Comparison of ENCODE assay signal across 24 cellular contexts in genomic region chr7:16721541-16721940, GRCh38. TPM values are rescaled to one million over a fixed set of nuclear protein-coding genes. Genes with fewer than 3 reads are reported as not detected.
A peak's percentile ranks its signal among the peaks of the same experiment; 100 is the strongest.
DNase-seq lines count a peak whose midpoint lies in the region; ATAC-seq lines count a peak whose summit lies in the region.
"Had no signal": no experiment of that assay in that cellular context is flagged by ENCODE, and none has a peak within 500 bp of the region (broad histone marks: within the 10 kb centered on the region; RNA-seq: fewer than 3 reads in every experiment).

No MANE protein-coding gene starts in this region.

- POLR2A ChIA-PET in activated CD4-positive, alpha-beta T cell treated with anti-CD3 and anti-CD28 coated beads for 36 hours (lab: Charles Lee) = no interaction called here

- ATAC-seq in activated CD4-positive, alpha-beta T cell treated with anti-CD3 and anti-CD28 coated beads for 36 hours = no peak
- ATAC-seq in activated naive CD8-positive, alpha-beta T cell treated with anti-CD3 and anti-CD28 coated beads, Interleukin-2, amount 50 U/mL, for 24 hours = peak; percentile 43
- ATAC-seq in HG03139 (IDR thresholded peaks at IDR 0.05; ENCODE audit: unreplicated experiment) (no peak), GM18868 (IDR thresholded peaks at IDR 0.05; ENCODE audit: unreplicated experiment) (no peak)
- ATAC-seq: CD8-positive, alpha-beta T cell had no signal

- no peaks in the 10 kb centered on the region for H3K9me3 Mint-ChIP-seq in activated CD4-positive, alpha-beta T cell treated with anti-CD3 and anti-CD28 coated beads for 36 hours (ENCODE audit: low read depth)
- H3K9me3 Mint-ChIP-seq in activated naive CD8-positive, alpha-beta T cell treated with anti-CD3 and anti-CD28 coated beads, Interleukin-2, amount 50 U/mL, for 24 hours = no peaks in the 10 kb centered on the region
- H3K9me3 Mint-ChIP-seq: CD8-positive, alpha-beta T cell; HFFc6 had no signal

- DNase-seq in activated CD4-positive, alpha-beta T cell treated with anti-CD3 and anti-CD28 coated beads for 36 hours = peak; percentile 13
- DNase-seq in activated CD4-positive, alpha-beta T cell treated with anti-CD3 and anti-CD28 coated beads for 48 hours = no peak
- DNase-seq in stimulated activated CD4-positive, alpha-beta T cell treated with anti-CD3 and anti-CD28 coated beads, Interleukin-12 subunit alpha, Interleukin-12 subunit beta, amount 100 ng/mL, for 4 hours = peak; percentile 8
- no peak for DNase-seq in stimulated activated CD4-positive, alpha-beta T cell treated with anti-CD3 and anti-CD28 coated beads, Interleukin-4, amount 100 ng/mL, for 1 hour
- DNase-seq in activated naive CD8-positive, alpha-beta T cell treated with anti-CD3 and anti-CD28 coated beads, Interleukin-2, amount 50 U/mL, for 24 hours = no peak
- DNase-seq in stimulated activated CD4-positive, alpha-beta T cell treated with anti-CD3 and anti-CD28 coated beads, Interleukin-2, amount 100 ng/mL, for 4 hours (ENCODE audit: low read depth) = peak; percentile 9
- DNase-seq: Caco-2; CD8-positive, alpha-beta T cell; GM23248; HFFc6; IMR-90; MM.1S; NCI-H1048; NCI-H1417; NCI-H1694; NCI-H2029 treated with DMSO at 0.1 percent for 48 hours; NCI-H2227 treated with DMSO at 0.1 percent for 48 hours; NCI-H510A; NCI-H69; Peyer's patch; SHP77 treated with DMSO at 0.1 percent for 48 hours had no signal

- CTCF ChIA-PET in activated CD4-positive, alpha-beta T cell treated with anti-CD3 and anti-CD28 coated beads for 36 hours (lab: Charles Lee) = no interaction called here

- H3K27me3 Mint-ChIP-seq in activated CD4-positive, alpha-beta T cell treated with anti-CD3 and anti-CD28 coated beads for 36 hours = no peaks in the 10 kb centered on the region
- no peaks in the 10 kb centered on the region for H3K27me3 Mint-ChIP-seq in activated naive CD8-positive, alpha-beta T cell treated with anti-CD3 and anti-CD28 coated beads, Interleukin-2, amount 50 U/mL, for 24 hours
- H3K27me3 Mint-ChIP-seq: B cell had no signal

- H3K4me3 Mint-ChIP-seq in activated CD4-positive, alpha-beta T cell treated with anti-CD3 and anti-CD28 coated beads for 36 hours = no peak overlapping the region
- no peak overlapping the region for H3K4me3 Mint-ChIP-seq in activated naive CD8-positive, alpha-beta T cell treated with anti-CD3 and anti-CD28 coated beads, Interleukin-2, amount 50 U/mL, for 24 hours
- H3K4me3 Mint-ChIP-seq: B cell; CD8-positive, alpha-beta T cell; HFFc6 had no signal

- intact Hi-C loops in activated CD4-positive, alpha-beta T cell treated with anti-CD3 and anti-CD28 coated beads for 36 hours (cut with DNase I, micrococcal nuclease) = no loop called here

- H3K27ac Mint-ChIP-seq in activated CD4-positive, alpha-beta T cell treated with anti-CD3 and anti-CD28 coated beads for 36 hours = no peak overlapping the region
- peak overlapping the region; percentile 67 for H3K27ac Mint-ChIP-seq in activated naive CD8-positive, alpha-beta T cell treated with anti-CD3 and anti-CD28 coated beads, Interleukin-2, amount 50 U/mL, for 24 hours
- H3K27ac Mint-ChIP-seq: B cell; CD8-positive, alpha-beta T cell; HFFc6 had no signal

- peaks cover 3% of the 10 kb centered on the region for H3K36me3 Mint-ChIP-seq in activated CD4-positive, alpha-beta T cell treated with anti-CD3 and anti-CD28 coated beads for 36 hours (ENCODE audit: low read depth)
- H3K36me3 Mint-ChIP-seq in activated naive CD8-positive, alpha-beta T cell treated with anti-CD3 and anti-CD28 coated beads, Interleukin-2, amount 50 U/mL, for 24 hours (ENCODE audit: low read depth) = peaks cover 18% of the 10 kb centered on the region

- peaks cover 4% of the 10 kb centered on the region for H3K4me1 Mint-ChIP-seq in activated CD4-positive, alpha-beta T cell treated with anti-CD3 and anti-CD28 coated beads for 36 hours
- peaks cover 22% of the 10 kb centered on the region for H3K4me1 Mint-ChIP-seq in activated naive CD8-positive, alpha-beta T cell treated with anti-CD3 and anti-CD28 coated beads, Interleukin-2, amount 50 U/mL, for 24 hours
- H3K4me1 Mint-ChIP-seq: B cell had no signal

RNA-seq across cellular contexts. Expression of gene TSPAN13, which starts 32.0 kb away (rescaled TPM):
- under 1 TPM; 0.47 to 0.64 TPM for total RNA-seq in activated CD4-positive, alpha-beta T cell treated with anti-CD3 and anti-CD28 coated beads for 36 hours

Comparison
In these comparisons a context has a peak if more than half of its experiments do, and no peak if none do; other contexts are left out.
1. DNase-seq: peak in activated CD4-positive, alpha-beta T cell treated with anti-CD3 and anti-CD28 coated beads for 36 hours (single experiment), stimulated activated CD4-positive, alpha-beta T cell treated with anti-CD3 and anti-CD28 coated beads, Interleukin-12 subunit alpha, Interleukin-12 subunit beta, amount 100 ng/mL, for 4 hours (single experiment) and stimulated activated CD4-positive, alpha-beta T cell treated with anti-CD3 and anti-CD28 coated beads, Interleukin-2, amount 100 ng/mL, for 4 hours (single experiment); none in activated CD4-positive, alpha-beta T cell treated with anti-CD3 and anti-CD28 coated beads for 48 hours (single experiment), stimulated activated CD4-positive, alpha-beta T cell treated with anti-CD3 and anti-CD28 coated beads, Interleukin-4, amount 100 ng/mL, for 1 hour (single experiment) and activated naive CD8-positive, alpha-beta T cell treated with anti-CD3 and anti-CD28 coated beads, Interleukin-2, amount 50 U/mL, for 24 hours (single experiment).